In the genomic region with DNA sequence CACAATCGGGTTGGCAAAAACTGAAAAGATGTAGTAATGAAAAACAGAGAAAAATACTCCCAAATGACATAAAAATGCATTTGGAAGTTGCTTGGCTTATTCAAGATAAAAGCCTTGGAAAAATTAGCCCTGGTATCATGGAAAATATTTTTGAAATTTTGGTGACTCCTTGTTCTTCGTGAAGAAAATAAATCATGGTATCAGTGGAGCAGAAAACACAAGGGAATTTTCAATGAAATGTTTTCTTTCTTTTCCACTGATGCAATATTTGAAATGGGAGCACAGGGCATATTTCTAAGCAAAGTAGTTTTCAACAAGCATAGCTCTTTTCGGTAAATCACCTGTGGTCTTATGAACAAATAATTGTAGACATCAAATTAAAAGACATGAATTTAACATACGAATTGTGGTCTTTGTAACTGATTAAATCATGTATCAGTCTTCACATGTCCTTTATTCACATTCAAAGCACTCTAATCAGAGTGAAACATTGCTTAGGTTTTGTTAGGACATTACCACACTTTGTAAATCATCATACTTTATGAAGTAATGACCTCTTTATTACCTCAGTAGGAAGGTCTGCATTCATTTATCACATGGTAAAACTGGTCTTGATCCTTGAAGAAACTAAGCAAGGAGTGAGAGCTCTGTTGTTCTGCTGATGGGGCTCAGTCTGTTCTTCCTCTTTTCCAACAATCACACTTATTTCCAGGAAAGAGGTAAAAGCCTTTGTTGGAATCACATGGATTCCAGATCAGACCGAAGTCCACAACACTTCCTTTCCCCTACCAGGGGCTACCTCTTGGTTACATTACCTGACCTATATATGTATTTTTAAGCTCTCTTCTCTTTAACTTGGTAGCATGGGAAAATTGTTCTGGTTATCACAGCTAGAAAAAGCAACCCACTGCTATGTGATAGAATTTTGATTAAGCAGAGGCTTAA, we compare ENCODE assay signal across 19 cellular contexts.
DNase-seq lines count a peak whose midpoint lies in the region; ATAC-seq and TF ChIP-seq lines count a peak whose summit lies in the region.
"Had no signal": no experiment of that assay in that cellular context is flagged by ENCODE, and none has a peak within 500 bp of the region (broad histone marks: within the 10 kb centered on the region; RNA-seq: fewer than 3 reads in every experiment).

No MANE protein-coding gene starts in this region.

- H3K27ac ChIP-seq in GM23248 (peak overlapping the region; percentile 71), right atrium auricular region (peak overlapping the region; percentile 49 to 71)
- H3K27ac ChIP-seq: vagina had no signal

- no peaks in the 10 kb centered on the region for H4K20me1 ChIP-seq in GM23248 (ENCODE audit: insufficient read depth)

- H3K9ac ChIP-seq in GM23248: no peak overlapping the region

- no peaks in the 10 kb centered on the region for H3K36me3 Mint-ChIP-seq in activated naive CD4-positive, alpha-beta T cell treated with anti-CD3 and anti-CD28 coated beads for 36 hours (ENCODE audit: low read depth)
- H3K36me3 Mint-ChIP-seq: activated naive CD8-positive, alpha-beta T cell treated with anti-CD3 and anti-CD28 coated beads for 36 hours had no signal

- TF ChIP-seq CTCF in right atrium auricular region (IDR thresholded peaks at IDR 0.05): no peak

- peak overlapping the region; percentile 36; the same call in 1 of the 2 replicates for H2AFZ ChIP-seq in GM23248

- H3K4me3 ChIP-seq in GM23248: no peak overlapping the region
- no peak overlapping the region for H3K4me3 ChIP-seq in right atrium auricular region
- H3K4me3 ChIP-seq: vagina had no signal

- H3K79me2 ChIP-seq in GM23248 (ENCODE audit: insufficient read depth): no peaks in the 10 kb centered on the region

- H3F3A ChIP-seq in GM23248 (ENCODE audit: insufficient read depth): peaks cover 40% of the 10 kb centered on the region

- in situ Hi-C loops in GM23248 (cut with MboI): no loop called here

- no peaks in the 10 kb centered on the region for H3K36me3 ChIP-seq in GM23248 (ENCODE audit: low read depth)
- H3K36me3 ChIP-seq in right atrium auricular region: no peaks in the 10 kb centered on the region
- H3K36me3 ChIP-seq: vagina had no signal

- ATAC-seq in sciatic nerve: peak; percentile 85
- no peak for ATAC-seq in GM21447 (IDR thresholded peaks at IDR 0.05; ENCODE audit: unreplicated experiment)
- no peak for ATAC-seq in esophagus mucosa

- intact Hi-C loops in sciatic nerve (cut with DNase I): no loop called here
- intact Hi-C loops in activated naive CD4-positive, alpha-beta T cell treated with anti-CD3 and anti-CD28 coated beads for 36 hours (cut with micrococcal nuclease): no loop called here

- no peak overlapping the region for H3K27ac Mint-ChIP-seq in activated naive CD4-positive, alpha-beta T cell treated with anti-CD3 and anti-CD28 coated beads for 36 hours
- H3K27ac Mint-ChIP-seq: activated naive CD8-positive, alpha-beta T cell treated with anti-CD3 and anti-CD28 coated beads for 36 hours had no signal

- WGBS in GM23248 (ENCODE audit: low coverage in 1 of 2, low lambda C conversion rate in 2 of 2, missing lambda C conversion rate in 2 of 2), 2 experiments: 28 to 29% methylated on average over 5 of the region's 5 CpGs

- H3K9me3 ChIP-seq in GM23248 (ENCODE audit: low read depth): no peaks in the 10 kb centered on the region
- H3K9me3 ChIP-seq in right atrium auricular region: no peaks in the 10 kb centered on the region
- H3K9me3 ChIP-seq: vagina had no signal

- 0 out of 2 replicates have a peak, but pooled peaks cover 5% of the 10 kb centered on the region for H3K9me2 ChIP-seq in GM23248 (ENCODE audit: insufficient read depth)

- no peak overlapping the region for H3K4me3 Mint-ChIP-seq in activated naive CD4-positive, alpha-beta T cell treated with anti-CD3 and anti-CD28 coated beads for 36 hours
- H3K4me3 Mint-ChIP-seq: activated naive CD8-positive, alpha-beta T cell treated with anti-CD3 and anti-CD28 coated beads for 36 hours; neural crest cell had no signal

- H3K27me3 ChIP-seq in GM23248 (replicated peaks; ENCODE audit: insufficient read depth) (no peaks in the 10 kb centered on the region), right atrium auricular region (no peaks in the 10 kb centered on the region)
- H3K27me3 ChIP-seq: vagina had no signal

- peaks cover 2% of the 10 kb centered on the region for H3K9me3 Mint-ChIP-seq in activated naive CD4-positive, alpha-beta T cell treated with anti-CD3 and anti-CD28 coated beads for 36 hours

- H3K4me1 ChIP-seq in GM23248 (ENCODE audit: insufficient read depth) (peaks cover 42% of the 10 kb centered on the region), right atrium auricular region (peaks cover 0 to 15% of the 10 kb centered on the region in 2 donors)

- peaks cover 2% of the 10 kb centered on the region for H3K4me1 Mint-ChIP-seq in activated naive CD4-positive, alpha-beta T cell treated with anti-CD3 and anti-CD28 coated beads for 36 hours (ENCODE audit: low read depth)

- CTCF ChIA-PET in activated naive CD4-positive, alpha-beta T cell treated with anti-CD3 and anti-CD28 coated beads for 36 hours (lab: Charles Lee): no interaction called here

- DNase-seq in GM23248 (peak; percentile 14), dedifferentiated amniotic fluid mesenchymal stem cell (ENCODE audit: extremely low spot score) (peak; percentile 37), right atrium auricular region (ENCODE audit: low spot score) (no peak), sciatic nerve (ENCODE audit: low spot score) (no peak)
- no peak for DNase-seq in activated naive CD4-positive, alpha-beta T cell treated with anti-CD3 and anti-CD28 coated beads for 36 hours
- no peak for DNase-seq in activated CD4-positive, alpha-beta T cell treated with anti-CD3 and anti-CD28 coated beads, Interleukin-2, amount 50 U/mL, for 1 hour
- DNase-seq: activated naive CD8-positive, alpha-beta T cell treated with anti-CD3 and anti-CD28 coated beads for 36 hours; C1 segment of cervical spinal cord; dermis blood vessel endothelial cell; left cardiac atrium; NCI-H1417 treated with DMSO at 0.1 percent for 48 hours; NCI-H2171; NCI-H526; stimulated activated CD8-positive, alpha-beta memory T cell treated with anti-CD3 and anti-CD28 coated beads, Interleukin-4, amount 100 ng/mL, for 48 hours; SW 1271 had no signal

- peak overlapping the region; percentile 18 for H3K4me2 ChIP-seq in GM23248 (ENCODE audit: unreplicated experiment)

- H3K27me3 Mint-ChIP-seq in activated naive CD4-positive, alpha-beta T cell treated with anti-CD3 and anti-CD28 coated beads for 36 hours (ENCODE audit: low read depth): peaks cover 23% of the 10 kb centered on the region

Comparison
In these comparisons a context has a peak if more than half of its experiments do, and no peak if none do; other contexts are left out.
1. DNase-seq: peak in GM23248 (single experiment) and dedifferentiated amniotic fluid mesenchymal stem cell (single experiment); none in right atrium auricular region (single experiment), sciatic nerve (single experiment), activated naive CD4-positive, alpha-beta T cell treated with anti-CD3 and anti-CD28 coated beads for 36 hours (single experiment) and activated CD4-positive, alpha-beta T cell treated with anti-CD3 and anti-CD28 coated beads, Interleukin-2, amount 50 U/mL, for 1 hour (single experiment).